8 cellular contexts compared by ENCODE assay signal in the genomic region with DNA sequence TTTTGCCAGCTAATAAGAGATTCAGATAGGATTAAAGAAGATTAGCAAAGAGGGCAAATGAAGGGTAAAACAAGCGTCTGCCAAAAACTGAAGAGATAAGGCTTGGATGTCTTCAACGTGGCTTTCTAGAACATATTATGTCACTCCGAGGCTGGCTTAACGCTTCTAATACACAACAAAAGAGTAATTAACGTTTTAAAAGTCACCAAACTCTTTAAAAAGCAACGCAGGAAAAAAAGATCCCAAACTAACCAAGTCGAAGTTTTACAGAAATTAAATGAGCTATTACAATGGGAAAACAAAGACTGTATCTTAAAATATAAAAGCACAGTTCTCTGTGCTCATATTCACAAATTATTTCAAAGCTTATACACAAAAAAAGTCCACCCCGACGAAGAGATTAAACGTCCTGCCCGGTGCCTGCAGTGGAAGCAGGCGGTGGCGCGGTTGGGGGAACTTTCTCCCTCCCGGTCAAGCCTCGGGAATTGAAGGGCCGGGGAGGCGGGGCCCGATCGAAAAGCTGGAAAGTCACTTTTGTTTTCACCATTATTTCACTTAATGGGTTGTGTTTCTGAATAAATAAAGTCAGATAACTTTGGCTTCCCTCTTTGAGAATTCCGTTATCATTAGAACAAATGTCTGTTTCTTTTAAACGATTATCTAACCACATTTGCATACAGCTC. TPM values are rescaled to one million over a fixed set of nuclear protein-coding genes. Genes with fewer than 3 reads are reported as not detected.
DNase-seq lines count a peak whose midpoint lies in the region; ATAC-seq, FAIRE-seq and TF ChIP-seq lines count a peak whose summit lies in the region.

No MANE protein-coding gene starts in this region.

- no peak; the same call in 1 of the 2 replicates for TF ChIP-seq EP300 in K562 (IDR thresholded peaks at IDR 0.05; ENCODE audit: low read length)

- H3K36me3 ChIP-seq in K562 (ENCODE audit: control insufficient read depth, insufficient read depth, low read length) (no peaks in the 10 kb centered on the region), smooth muscle cell (ENCODE audit: low read depth) (no peaks in the 10 kb centered on the region)

- no peak for TF ChIP-seq POLR2A in K562 (conservative IDR thresholded peaks at IDR 0.05)

- in situ Hi-C loops in K562 (cut with MboI): no loop called here
- in situ Hi-C loops in KBM-7 (cut with MboI; ENCODE audit: low pct_unique_long_range_greater_than_20kb, low sequenced_read_pairs): no loop called here

- no peak for TF ChIP-seq RAD21 in K562 (CRISPR knock-in tag; conservative IDR thresholded peaks at IDR 0.05 in 1 of 2, IDR thresholded peaks at IDR 0.05 in 1 of 2)

- H3K9me3 ChIP-seq in K562 (replicated peaks; ENCODE audit: control insufficient read depth, insufficient read depth, low read depth, low read length): peaks cover 5% of the 10 kb centered on the region
- H3K9me3 ChIP-seq in smooth muscle cell (replicated peaks; ENCODE audit: low read depth): no peaks in the 10 kb centered on the region

- intact Hi-C loops in K562 (cut with micrococcal nuclease): loop anchor here (5.0 kb wide), 1 partner anchor 50 kb away; the partner anchor contains the start of gene SYCP2L

- H3K9me1 ChIP-seq in K562 (ENCODE audit: control insufficient read depth, insufficient read depth, low read length): no peaks in the 10 kb centered on the region

- POLR2A ChIA-PET in K562 (lab: Yijun Ruan, JAX): interaction anchor here (0.6 to 1.6 kb wide), 8 partner anchors 12 to 111 kb away, joined by 3 to 4 read pairs (median 3); no protein-coding TSS in a partner anchor

- under 1% methylated on average over 22 of the region's 22 CpGs for WGBS in K562 (ENCODE audit: insufficient coverage, low coverage, missing lambda C conversion rate)
- WGBS in smooth muscle cell (ENCODE audit: low lambda C conversion rate): 2% methylated on average over 22 of the region's 22 CpGs

- H3K79me2 ChIP-seq in K562 (ENCODE audit: control insufficient read depth, insufficient read depth, low read length) (no peaks in the 10 kb centered on the region), smooth muscle cell (ENCODE audit: low read depth) (no peaks in the 10 kb centered on the region)

- no peaks in the 10 kb centered on the region for H4K20me1 ChIP-seq in K562 (replicated peaks; ENCODE audit: control insufficient read depth, insufficient read depth, low read length)
- H4K20me1 ChIP-seq in smooth muscle cell (ENCODE audit: low read depth): no peaks in the 10 kb centered on the region

- CTCF ChIA-PET in K562 (lab: Yijun Ruan, JAX; ENCODE audit: low intra/inter-chr PET ratio): no interaction called here

- DNase-seq in ELR (ENCODE audit: low read depth): peak; percentile 49
- DNase-seq in M059J (ENCODE audit: low read depth): peak; percentile 56
- DNase-seq in K562 (ENCODE audit: extremely low read depth in 1 of 4, low spot score in 3 of 4): peak; percentile 56 to 73 (median 65)
- peak; percentile 63 for DNase-seq in iPS-NIHi7 (ENCODE audit: extremely low spot score)
- DNase-seq in smooth muscle cell (lab: John Stamatoyannopoulos, UW; ENCODE audit: unreplicated experiment): no peak
- DNase-seq in KBM-7: no peak
- no peak for DNase-seq in SIG-M5 (lab: John Stamatoyannopoulos, UW)

- H3K4me3 ChIP-seq in K562: peak overlapping the region; percentile 63
- H3K4me3 ChIP-seq in smooth muscle cell: peak overlapping the region; percentile 74

- H3K4me1 ChIP-seq in K562 (replicated peaks in 1 of 2; ENCODE audit: control insufficient read depth in 2 of 2, insufficient read depth in 2 of 2, low read length in 2 of 2) (peaks cover 14 to 15% of the 10 kb centered on the region in 2 experiments), smooth muscle cell (ENCODE audit: low read depth) (peaks cover 14% of the 10 kb centered on the region)

- BruUV-seq in K562 (replicated peaks; lab: Mats Ljungman, UMichigan): no TSS peak

- H3K27me3 ChIP-seq in K562 (ENCODE audit: control insufficient read depth in 2 of 2, insufficient read depth in 2 of 2, low read length in 2 of 2) (no peaks in the 10 kb centered on the region), smooth muscle cell (ENCODE audit: low read depth) (peaks cover 36% of the 10 kb centered on the region)

- no peak for TF ChIP-seq CTCF in K562 (IDR thresholded peaks at IDR 0.05 in 2 of 3, conservative IDR thresholded peaks at IDR 0.05 in 1 of 3; ENCODE audit: insufficient read depth in 2 of 3, low read depth in 1 of 3, low read length in 3 of 3)
- TF ChIP-seq CTCF in smooth muscle cell (IDR thresholded peaks at IDR 0.05; ENCODE audit: borderline replicate concordance, insufficient read depth, poor library complexity, severe bottlenecking): no peak

- H3K4me2 ChIP-seq in K562 (ENCODE audit: insufficient read depth, low read length) (peak overlapping the region; percentile 84), smooth muscle cell (peak overlapping the region; percentile 99)

- peak overlapping the region; percentile 76 for H3K27ac ChIP-seq in K562 (ENCODE audit: extremely low read depth, low read depth, low read length)
- H3K27ac ChIP-seq in smooth muscle cell (ENCODE audit: low read depth): peak overlapping the region; percentile 57

- peak overlapping the region; percentile 69 to 91 for H3K9ac ChIP-seq in K562 (ENCODE audit: insufficient read depth in 1 of 2, low read depth in 2 of 2, low read length in 2 of 2)
- H3K9ac ChIP-seq in smooth muscle cell (ENCODE audit: low read depth): peak overlapping the region; percentile 94

- no peaks in the 10 kb centered on the region for H3F3A ChIP-seq in smooth muscle cell (ENCODE audit: low read depth)

- peak; percentile 66 for FAIRE-seq in K562 (lab: Jason Lieb, UNC)

- H2AFZ ChIP-seq in K562 (ENCODE audit: low read depth, low read length): peak overlapping the region; percentile 94
- H2AFZ ChIP-seq in smooth muscle cell (ENCODE audit: low read depth): peak overlapping the region; percentile 77

- ATAC-seq in K562 (peak; percentile 41), HG03342 (IDR thresholded peaks at IDR 0.05; ENCODE audit: unreplicated experiment) (no peak)

RNA-seq across cellular contexts. Expression of gene MAK, which starts 1.2 kb away (rescaled TPM):
- 0.20 and 0.44 TPM in 2 replicates for total RNA-seq in M059J (2014; rRNA removed; shearing (Covaris generic))
- total RNA-seq in K562 (2011; cell fraction: chromatin; rRNA removed; ENCODE audit: low replicate concordance): 0.51 and 1.5 TPM in 2 replicates
- 0.17 and 0.26 TPM in 2 replicates for total RNA-seq in K562 (2011; cell fraction: nucleolus; rRNA removed)
- 0.31 and 0.59 TPM in 2 replicates for total RNA-seq in K562 (2011; cell fraction: nucleoplasm; rRNA removed)
- total RNA-seq in K562 (2014; rRNA removed) (0.41 TPM in 2 replicates), K562 (2014; rRNA removed; fragmentation: Illumina TruSeq; extraction: Trizol) (0.55 and 0.67 TPM in 2 replicates), K562 (2015; rRNA removed; fragmentation: Illumina TruSeq; extraction: Trizol) (0.41 and 0.51 TPM in 2 replicates), K562 (2021) (0.54 and 0.64 TPM in 2 replicates), smooth muscle cell (not detected in 2 replicates)
- polyA plus RNA-seq in K562 (2011; rRNA removed) (0.18 and 0.31 TPM in 2 replicates), K562 (2014; fragmentation: Illumina TruSeq; extraction: Trizol) (0.55 and 0.58 TPM in 2 replicates), K562 (2014; fragmentation: Nextera tagmentation; extraction: Ambion mirVana) (1 to 10 TPM in 1 of 2 experiments, under 1 TPM in 1; 0.53 to 1.1 TPM), K562 (2014; rRNA removed) (0.25 and 0.43 TPM in 2 replicates), smooth muscle cell (0.07 and 0.14 TPM in 2 replicates)
- polyA plus RNA-seq in K562 (2011; cell fraction: cytosol; rRNA removed): 0.10 TPM in 1 of 2 replicates, not detected in the other
- 0.14 and 0.18 TPM in 2 replicates for polyA plus RNA-seq in K562 (2011; cell fraction: nucleus; rRNA removed)
- polyA plus RNA-seq in K562 (2012): 0.43 and 0.50 TPM in 2 replicates
- 0.15 and 0.42 TPM in 2 replicates for polyA minus RNA-seq in K562 (2011; rRNA and poly(A)+ RNA removed)
- polyA minus RNA-seq in K562 (2011; cell fraction: cytosol; rRNA and poly(A)+ RNA removed): 0.27 and 0.38 TPM in 2 replicates
- 0.22 and 0.27 TPM in 2 replicates for polyA minus RNA-seq in K562 (2011; cell fraction: nucleus; rRNA and poly(A)+ RNA removed)

RNA-seq across cellular contexts. Expression of gene GCM2, which starts 44.7 kb away (rescaled TPM):
- not detected in 2 replicates for total RNA-seq in M059J (2014; rRNA removed; shearing (Covaris generic))
- 0.16 TPM in 1 of 2 replicates, not detected in the other for total RNA-seq in K562 (2011; cell fraction: chromatin; rRNA removed; ENCODE audit: low replicate concordance)
- total RNA-seq in K562 (2011; cell fraction: nucleolus; rRNA removed): not detected in 2 replicates
- total RNA-seq in K562 (2011; cell fraction: nucleoplasm; rRNA removed): not detected in 2 replicates
- total RNA-seq in K562 (2014; rRNA removed) (not detected in 2 replicates), K562 (2014; rRNA removed; fragmentation: Illumina TruSeq; extraction: Trizol) (not detected in 2 replicates), K562 (2015; rRNA removed; fragmentation: Illumina TruSeq; extraction: Trizol) (not detected in 2 replicates), K562 (2021) (0.11 TPM in 1 of 2 replicates, not detected in the other), smooth muscle cell (not detected in 2 replicates)
- polyA plus RNA-seq in K562 (2011; rRNA removed) (0.04 TPM in 1 of 2 replicates, not detected in the other), K562 (2014; fragmentation: Illumina TruSeq; extraction: Trizol) (0.07 TPM in 1 of 2 replicates, not detected in the other), K562 (2014; fragmentation: Nextera tagmentation; extraction: Ambion mirVana) (under 1 TPM; 0.01 TPM), K562 (2014; rRNA removed) (not detected in 2 replicates), smooth muscle cell (0.13 TPM in 1 of 2 replicates, not detected in the other)
- 0.07 TPM in 1 of 2 replicates, not detected in the other for polyA plus RNA-seq in K562 (2011; cell fraction: cytosol; rRNA removed)
- polyA plus RNA-seq in K562 (2011; cell fraction: nucleus; rRNA removed): not detected in 2 replicates
- polyA plus RNA-seq in K562 (2012): not detected in 2 replicates
- not detected in 2 replicates for polyA minus RNA-seq in K562 (2011; rRNA and poly(A)+ RNA removed)
- polyA minus RNA-seq in K562 (2011; cell fraction: cytosol; rRNA and poly(A)+ RNA removed): not detected in 2 replicates
- polyA minus RNA-seq in K562 (2011; cell fraction: nucleus; rRNA and poly(A)+ RNA removed): not detected in 2 replicates

RNA-seq across cellular contexts. Expression of gene SYCP2L, which starts 49.7 kb away (rescaled TPM):
- total RNA-seq in M059J (2014; rRNA removed; shearing (Covaris generic)): not detected in 2 replicates
- total RNA-seq in K562 (2011; cell fraction: chromatin; rRNA removed; ENCODE audit: low replicate concordance): 49.5 and 138 TPM in 2 replicates
- total RNA-seq in K562 (2011; cell fraction: nucleolus; rRNA removed): 18.3 and 30.9 TPM in 2 replicates
- total RNA-seq in K562 (2011; cell fraction: nucleoplasm; rRNA removed): 67.9 and 97.6 TPM in 2 replicates
- 11.2 and 18.8 TPM in 2 replicates for total RNA-seq in K562 (2014; rRNA removed)
- total RNA-seq in K562 (2014; rRNA removed; fragmentation: Illumina TruSeq; extraction: Trizol): 29.7 and 29.8 TPM in 2 replicates
- 22.0 and 27.1 TPM in 2 replicates for total RNA-seq in K562 (2015; rRNA removed; fragmentation: Illumina TruSeq; extraction: Trizol)
- 18.1 and 21.5 TPM in 2 replicates for total RNA-seq in K562 (2021)
- 46.9 and 64.9 TPM in 2 replicates for polyA plus RNA-seq in K562 (2011; rRNA removed)
- polyA plus RNA-seq in K562 (2011; cell fraction: cytosol; rRNA removed): 3.7 and 6.8 TPM in 2 replicates
- polyA plus RNA-seq in K562 (2011; cell fraction: nucleus; rRNA removed): 83.3 and 135 TPM in 2 replicates
- polyA plus RNA-seq in K562 (2012): 8.3 and 18.2 TPM in 2 replicates
- polyA plus RNA-seq in K562 (2014; fragmentation: Illumina TruSeq; extraction: Trizol): 20.6 and 31.5 TPM in 2 replicates
- polyA plus RNA-seq in K562 (2014; fragmentation: Nextera tagmentation; extraction: Ambion mirVana): 10 to 100 TPM; 12.4 to 16.2 TPM
- 25.0 and 29.9 TPM in 2 replicates for polyA plus RNA-seq in K562 (2014; rRNA removed)
- polyA minus RNA-seq in K562 (2011; rRNA and poly(A)+ RNA removed): 20.9 and 28.4 TPM in 2 replicates
- 7.8 and 9.1 TPM in 2 replicates for polyA minus RNA-seq in K562 (2011; cell fraction: cytosol; rRNA and poly(A)+ RNA removed)
- polyA minus RNA-seq in K562 (2011; cell fraction: nucleus; rRNA and poly(A)+ RNA removed): 20.5 and 38.4 TPM in 2 replicates
- 2.8 and 6.4 TPM in 2 replicates for total RNA-seq in smooth muscle cell
- polyA plus RNA-seq in smooth muscle cell: 0.74 and 0.86 TPM in 2 replicates

Comparison
In these comparisons a context has a peak if more than half of its experiments do, and no peak if none do; other contexts are left out.
1. DNase-seq: peak in ELR (single experiment), M059J (single experiment), K562 (4 of 4) and iPS-NIHi7 (single experiment); none in smooth muscle cell (single experiment), KBM-7 (single experiment) and SIG-M5 (single experiment).